ENCODE assay signal across 22 cellular contexts in the genomic region with DNA sequence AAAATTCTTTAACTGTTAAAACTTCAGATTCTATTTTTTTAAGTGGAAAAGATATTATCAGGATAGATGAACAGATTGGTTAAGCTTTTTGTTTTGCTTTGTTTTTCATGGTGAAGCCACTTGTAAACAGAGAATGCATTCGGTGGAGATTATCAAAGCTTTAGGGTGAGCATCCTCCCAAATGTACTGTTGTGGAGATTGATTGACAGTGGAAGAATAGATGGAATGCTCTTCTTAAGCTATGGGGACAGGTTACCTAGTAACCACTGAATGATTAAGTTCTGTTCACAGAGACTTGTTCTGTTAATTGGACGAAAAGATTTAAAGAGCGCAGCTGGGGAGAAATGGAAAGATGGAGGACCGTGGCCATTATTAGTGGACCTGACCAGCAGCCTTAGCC. TPM values are rescaled to one million over a fixed set of nuclear protein-coding genes. Genes with fewer than 3 reads are reported as not detected.
DNase-seq lines count a peak whose midpoint lies in the region; ATAC-seq, FAIRE-seq and TF ChIP-seq lines count a peak whose summit lies in the region.
"Had no signal": no experiment of that assay in that cellular context is flagged by ENCODE, and none has a peak within 500 bp of the region (broad histone marks: within the 10 kb centered on the region; RNA-seq: fewer than 3 reads in every experiment).

No MANE protein-coding gene starts in this region.

- no peaks in the 10 kb centered on the region for H4K20me1 ChIP-seq in GM23338 (replicated peaks; ENCODE audit: insufficient read depth)
- no peaks in the 10 kb centered on the region for H4K20me1 ChIP-seq in H1 (replicated peaks in 1 of 2; ENCODE audit: control insufficient read depth in 1 of 2, insufficient read depth in 2 of 2, low read length in 2 of 2)
- H4K20me1 ChIP-seq: BLaER1 treated with 17β-estradiol and CSF1 and Interleukin-3, amounts not matched to agents 10 nM and 100 nM had no signal

- H3K27ac ChIP-seq in GM23338 (ENCODE audit: low read depth) (no peak overlapping the region), HUES6 (ENCODE audit: low read depth, low read length) (peak overlapping the region; percentile 86), H1 (ENCODE audit: low read depth, low read length) (no peak overlapping the region), neuronal stem cell (replicated peaks; ENCODE audit: low read length) (peak overlapping the region; percentile 86)
- H3K27ac ChIP-seq: BLaER1 treated with 17β-estradiol and CSF1 and Interleukin-3, amounts not matched to agents 10 nM and 100 nM; HL-60 had no signal

- no peaks in the 10 kb centered on the region for H3K36me3 Mint-ChIP-seq in GM23338 (ENCODE audit: low read depth)
- H3K36me3 Mint-ChIP-seq: CD8-positive, alpha-beta T cell had no signal

- H3K36me3 ChIP-seq in GM23338 (ENCODE audit: insufficient read depth) (no peaks in the 10 kb centered on the region), HUES6 (ENCODE audit: control insufficient read depth, insufficient read depth, low read length) (no peaks in the 10 kb centered on the region), H1 (ENCODE audit: control insufficient read depth in 2 of 4, insufficient read depth in 4 of 4, low read length in 3 of 4) (no peaks in the 10 kb centered on the region), neuronal stem cell (replicated peaks in 1 of 2; ENCODE audit: control insufficient read depth in 2 of 2, insufficient read depth in 2 of 2, low read length in 2 of 2) (no peaks in the 10 kb centered on the region), BE2C (no peaks in the 10 kb centered on the region)

- H3K18ac ChIP-seq in H1 (ENCODE audit: extremely low read depth, low read length) (no peak overlapping the region), neuronal stem cell (ENCODE audit: low read length) (no peak overlapping the region)

- POLR2A ChIA-PET in H1 (lab: Charles Lee; ENCODE audit: partially characterized antibody) = interaction anchor here (1.0 to 1.5 kb wide), 2 partner anchors 25 to 40 kb away, joined by 3 read pairs; no protein-coding TSS in a partner anchor

- no peaks in the 10 kb centered on the region for H3K79me1 ChIP-seq in H1 (ENCODE audit: low read depth, low read length)
- no peaks in the 10 kb centered on the region for H3K79me1 ChIP-seq in neuronal stem cell (ENCODE audit: low read depth, low read length)

- TF ChIP-seq CTCF in GM23338 (conservative IDR thresholded peaks at IDR 0.05; ENCODE audit: low read depth in 2 of 2) (no peak), H1 (IDR thresholded peaks at IDR 0.05; ENCODE audit: control extremely low read depth in 1 of 3, insufficient read depth in 1 of 3, low read depth in 1 of 3, low read length in 3 of 3) (no peak), BE2C (IDR thresholded peaks at IDR 0.05; ENCODE audit: low read depth, low read length) (no peak)

- H3K4me3 ChIP-seq in GM23338 = no peak overlapping the region
- H3K4me3 ChIP-seq in HUES6 (ENCODE audit: low read depth, low read length) = no peak overlapping the region
- no peak overlapping the region for H3K4me3 ChIP-seq in H1 (ENCODE audit: extremely low read depth in 1 of 4, insufficient read depth in 2 of 4, low read depth in 3 of 4, low read length in 4 of 4)
- no peak overlapping the region for H3K4me3 ChIP-seq in neuronal stem cell (ENCODE audit: low read length in 2 of 2)
- H3K4me3 ChIP-seq in BE2C (ENCODE audit: low read depth, low read length) = no peak overlapping the region
- H3K4me3 ChIP-seq: BLaER1 treated with 17β-estradiol and CSF1 and Interleukin-3, amounts not matched to agents 10 nM and 100 nM; GM12878 had no signal

- H2BK15ac ChIP-seq in H1 (ENCODE audit: low read length) (no peak overlapping the region), neuronal stem cell (ENCODE audit: low read length) (no peak overlapping the region)

- no peak overlapping the region for H2AFZ ChIP-seq in GM23338
- no peak overlapping the region for H2AFZ ChIP-seq in H1 (ENCODE audit: low read length)
- peak overlapping the region; percentile 8 for H2AFZ ChIP-seq in neuronal stem cell (ENCODE audit: low read length)

- TF ChIP-seq RAD21 in H1 (IDR thresholded peaks at IDR 0.05 in 1 of 2, conservative IDR thresholded peaks at IDR 0.05 in 1 of 2; ENCODE audit: low read depth in 2 of 2, low read length in 2 of 2) = no peak

- no peak overlapping the region for H3K4me3 Mint-ChIP-seq in GM23338
- H3K4me3 Mint-ChIP-seq: CD8-positive, alpha-beta T cell; HFFc6; IgD-negative memory B cell had no signal

- 0 out of 2 replicates have a peak, but pooled peaks cover 6% of the 10 kb centered on the region for H3K9me3 ChIP-seq in HUES6 (ENCODE audit: control insufficient read depth, insufficient read depth, low read depth, low read length)
- no peaks in the 10 kb centered on the region for H3K9me3 ChIP-seq in H1 (ENCODE audit: insufficient read depth in 2 of 2, low read depth in 1 of 2, low read length in 1 of 2)
- peaks cover 0 to 4% of the 10 kb centered on the region in 2 donors for H3K9me3 ChIP-seq in neuronal stem cell (replicated peaks in 1 of 2; ENCODE audit: control insufficient read depth in 2 of 2, insufficient read depth in 1 of 2, low read depth in 1 of 2, low read length in 2 of 2)
- H3K9me3 ChIP-seq in BE2C = no peaks in the 10 kb centered on the region

- H2BK5ac ChIP-seq in H1 (ENCODE audit: low read depth, low read length) = no peak overlapping the region
- H2BK5ac ChIP-seq in neuronal stem cell (ENCODE audit: low read length) = no peak overlapping the region

- no peak for TF ChIP-seq POLR2A in H1 (IDR thresholded peaks at IDR 0.05; ENCODE audit: control extremely low read depth in 1 of 2, low read depth in 2 of 2, low read length in 2 of 2)

- H3K23me2 ChIP-seq in H1 (ENCODE audit: low read depth, low read length) = no peaks in the 10 kb centered on the region

- no peak for TF ChIP-seq EP300 in H1 (IDR thresholded peaks at IDR 0.05; ENCODE audit: borderline replicate concordance in 1 of 2, low read depth in 2 of 2, low read length in 2 of 2)

- H3K9me2 ChIP-seq in GM23338 (ENCODE audit: insufficient read depth) = no peaks in the 10 kb centered on the region; the same call in 1 of the 2 replicates

- H2AK5ac ChIP-seq in H1 (ENCODE audit: low read depth, low read length) (no peak overlapping the region), neuronal stem cell (ENCODE audit: low read depth, low read length) (no peak overlapping the region)

- H3K4me1 ChIP-seq in GM23338 (ENCODE audit: insufficient read depth) (peaks cover 48% of the 10 kb centered on the region), HUES6 (ENCODE audit: control insufficient read depth, insufficient read depth, low read length) (peaks cover 37% of the 10 kb centered on the region), H1 (replicated peaks in 1 of 4; ENCODE audit: control insufficient read depth in 3 of 4, insufficient read depth in 4 of 4, low read length in 3 of 4) (peaks cover 0 to 17% (median 9%) of the 10 kb centered on the region in 4 experiments; a peak in 5 of 7 replicates), neuronal stem cell (ENCODE audit: control insufficient read depth in 2 of 2, insufficient read depth in 1 of 2, low read depth in 1 of 2, low read length in 2 of 2) (peaks cover 22 to 40% of the 10 kb centered on the region in 2 donors), BE2C (no peaks in the 10 kb centered on the region)

- H4K91ac ChIP-seq in H1 (replicated peaks; ENCODE audit: insufficient read length, low read length) = no peak overlapping the region
- H4K91ac ChIP-seq in neuronal stem cell (ENCODE audit: low read depth, low read length, poor library complexity) = no peak overlapping the region

- H3F3A ChIP-seq in GM23338 (replicated peaks; ENCODE audit: low read depth) = no peaks in the 10 kb centered on the region

- no peak overlapping the region for H3K23ac ChIP-seq in H1 (ENCODE audit: insufficient read length)
- no peak overlapping the region for H3K23ac ChIP-seq in neuronal stem cell (ENCODE audit: low read depth, low read length, poor library complexity)

- CTCF ChIA-PET in H1 (lab: Charles Lee; ENCODE audit: partially characterized antibody) = interaction anchor here (0.6 to 2.5 kb wide), 5 partner anchors 10 to 189 kb away, joined by 3 to 13 read pairs (median 3); no protein-coding TSS in a partner anchor

- H3K27me3 Mint-ChIP-seq in GM23338 (ENCODE audit: insufficient read depth, low read depth, poor library complexity) = peaks cover 2% of the 10 kb centered on the region

- H3K4me1 Mint-ChIP-seq in GM23338 = peaks cover 49% of the 10 kb centered on the region

- no peak overlapping the region for H2BK12ac ChIP-seq in H1 (ENCODE audit: low read depth, low read length)
- no peak overlapping the region for H2BK12ac ChIP-seq in neuronal stem cell (ENCODE audit: low read length)

- no peak overlapping the region for H3K27ac Mint-ChIP-seq in GM23338
- H3K27ac Mint-ChIP-seq: CD8-positive, alpha-beta T cell; HFFc6 had no signal

- no peak overlapping the region for H2BK120ac ChIP-seq in H1 (replicated peaks; ENCODE audit: low read depth, low read length)
- H2BK120ac ChIP-seq in neuronal stem cell (ENCODE audit: low read depth, low read length) = no peak overlapping the region

- H3K4ac ChIP-seq in H1 (replicated peaks; ENCODE audit: insufficient read length, low read depth, low read length) = no peak overlapping the region
- H3K4ac ChIP-seq in neuronal stem cell (ENCODE audit: low read length) = no peak overlapping the region

- H2BK20ac ChIP-seq in H1 (ENCODE audit: low read length) = 0 out of 2 replicates have a peak overlapping the region, but pooled peaks have one; percentile 27

- no peaks in the 10 kb centered on the region for H3K9me3 Mint-ChIP-seq in GM23338
- H3K9me3 Mint-ChIP-seq: HFFc6 had no signal

- no peak overlapping the region for H3K56ac ChIP-seq in H1 (replicated peaks; ENCODE audit: insufficient read length, low read depth, low read length)

- FAIRE-seq in H1 (lab: Jason Lieb, UNC) = no peak
- FAIRE-seq: GM12878, HepG2 had no signal

- H4K8ac ChIP-seq in H1 (ENCODE audit: extremely low read depth, insufficient read depth, low read length) (no peak overlapping the region), neuronal stem cell (ENCODE audit: low read depth, low read length) (no peak overlapping the region)

- H3K14ac ChIP-seq in H1 (ENCODE audit: insufficient read length) (no peak overlapping the region), neuronal stem cell (ENCODE audit: low read length) (no peak overlapping the region)

- WGBS in H1 (ENCODE audit: extremely low coverage in 1 of 2, insufficient coverage in 1 of 2, insufficient read length in 1 of 2, insufficient replicate concordance in 2 of 2, low coverage in 1 of 2, low lambda C conversion rate in 2 of 2, missing lambda C conversion rate in 1 of 2), 2 experiments = 90% methylated on average over 4 of the region's 4 CpGs; no CpG with 5 or more reads in 1 of the 2 experiments
- WGBS in neuronal stem cell (ENCODE audit: extremely low coverage in 2 of 2, insufficient read length in 2 of 2, insufficient replicate concordance in 1 of 2), 2 donors = no CpG with 5 or more reads among the region's 4 CpGs

- H3K4me2 ChIP-seq in GM23338 (peak overlapping the region; percentile 35; the same call in 1 of the 2 replicates), H1 (ENCODE audit: insufficient read depth in 1 of 2, low read depth in 2 of 2, low read length in 2 of 2) (no peak overlapping the region), neuronal stem cell (ENCODE audit: insufficient read depth, low read length, poor library complexity, severe bottlenecking) (no peak overlapping the region)
- H3K4me2 ChIP-seq: BLaER1 treated with 17β-estradiol and CSF1 and Interleukin-3, amounts not matched to agents 10 nM and 100 nM had no signal

- H3K27me3 ChIP-seq in GM23338 (ENCODE audit: insufficient read depth) (no peaks in the 10 kb centered on the region), HUES6 (ENCODE audit: control insufficient read depth, insufficient read depth, low read length) (no peaks in the 10 kb centered on the region), H1 (replicated peaks in 1 of 4; ENCODE audit: control insufficient read depth in 3 of 4, extremely low read depth in 1 of 4, insufficient read depth in 3 of 4, low read length in 3 of 4) (no peaks in the 10 kb centered on the region), neuronal stem cell (ENCODE audit: control insufficient read depth in 3 of 3, insufficient read depth in 3 of 3, low read depth in 1 of 3, low read length in 3 of 3) (no peaks in the 10 kb centered on the region), BE2C (peaks cover 2% of the 10 kb centered on the region; the same call in 1 of the 2 replicates)
- H3K27me3 ChIP-seq: BLaER1 treated with 17β-estradiol and CSF1 and Interleukin-3, amounts not matched to agents 10 nM and 100 nM had no signal

- DNase-seq in GM23338 (ENCODE audit: low spot score) = peak; percentile 2
- DNase-seq in H1 (ENCODE audit: low read depth in 1 of 2, low spot score in 2 of 2) = no peak
- peak; percentile 86 for DNase-seq in neuronal stem cell (ENCODE audit: low spot score)
- no peak for DNase-seq in NCI-H774 (lab: John Stamatoyannopoulos, UW)
- no peak for DNase-seq in BE2C
- no peak for DNase-seq in Kasumi-1 (lab: John Stamatoyannopoulos, UW)
- DNase-seq: 8988T; Calu3; CD8-positive, alpha-beta T cell; DMS79 treated with DMSO at 0.1 percent for 48 hours; GF-D8; HCEC 1CT; HFFc6 had no signal

- no peak overlapping the region for H4K5ac ChIP-seq in H1 (ENCODE audit: insufficient read length, low read depth, low read length)

- H3K79me2 ChIP-seq in GM23338 (replicated peaks; ENCODE audit: insufficient read depth) (no peaks in the 10 kb centered on the region), H1 (ENCODE audit: control insufficient read depth in 1 of 2, insufficient read depth in 2 of 2, low read length in 2 of 2) (no peaks in the 10 kb centered on the region)

- H3K9ac ChIP-seq in HUES6 (ENCODE audit: low read length) (no peak overlapping the region), H1 (replicated peaks in 1 of 4; ENCODE audit: extremely low read depth in 1 of 4, low read depth in 3 of 4, low read length in 3 of 4) (no peak overlapping the region), neuronal stem cell (ENCODE audit: low read depth, low read length, poor library complexity) (no peak overlapping the region)
- H3K9ac ChIP-seq: BLaER1 treated with 17β-estradiol and CSF1 and Interleukin-3, amounts not matched to agents 10 nM and 100 nM had no signal

- ATAC-seq in GM23338 = no peak
- ATAC-seq: CD8-positive, alpha-beta T cell; GM12878; HepG2 had no signal

RNA-seq across cellular contexts. Expression of a gene that starts 21.8 kb away (rescaled TPM):
- 11.7 and 16.5 TPM in 2 replicates for total RNA-seq in GM23338 (2014; rRNA removed; shearing (Covaris generic))
- polyA plus RNA-seq in GM23338 (2016; fragmentation: Nextera tagmentation; extraction: Ambion mirVana) (15.2 and 17.8 TPM in 2 replicates), H1 (2011; rRNA removed) (2.7 and 3.8 TPM in 2 replicates)
- total RNA-seq in H1 (2021; fragmentation: NEBNext Ultra II Directional; extraction: Animal tissue kit (Norgen Biotek cat#: 25700)) = 6.0 and 6.7 TPM in 2 replicates
- polyA plus RNA-seq in H1 (2011; cell fraction: cytosol; rRNA removed) = 5.1 TPM
- 7.9 TPM for polyA plus RNA-seq in H1 (2011; cell fraction: nucleus; rRNA removed)
- 5.0 to 8.8 TPM (median 5.2 TPM) in 4 replicates for polyA plus RNA-seq in H1 (2012, experiment 1 of 2)
- 0.47 TPM for polyA plus RNA-seq in H1 (2012, experiment 2 of 2)
- polyA plus RNA-seq in H1 (2013, experiment 1 of 2) = 7.0 TPM
- polyA plus RNA-seq in H1 (2013, experiment 2 of 2) = 7.1 TPM
- polyA minus RNA-seq in H1 (2011; rRNA and poly(A)+ RNA removed) = 6.2 and 8.3 TPM in 2 replicates
- 3.4 TPM for polyA minus RNA-seq in H1 (2011; cell fraction: cytosol; rRNA and poly(A)+ RNA removed)
- polyA minus RNA-seq in H1 (2011; cell fraction: nucleus; rRNA and poly(A)+ RNA removed) = 29.7 TPM
- polyA plus RNA-seq in neuronal stem cell (2013, experiment 1 of 2) = 33.4 TPM
- 34.1 TPM for polyA plus RNA-seq in neuronal stem cell (2013, experiment 2 of 2)
- 8.1 TPM for polyA plus RNA-seq in BE2C (2012; ENCODE audit: insufficient read depth, insufficient read length, low read depth)

RNA-seq across cellular contexts. Expression of a gene that starts 40.6 kb away (rescaled TPM):
- total RNA-seq in GM23338 (2014; rRNA removed; shearing (Covaris generic)) = 1.0 TPM in 2 replicates
- 0.07 and 0.29 TPM in 2 replicates for polyA plus RNA-seq in GM23338 (2016; fragmentation: Nextera tagmentation; extraction: Ambion mirVana)
- total RNA-seq in H1 (2021; fragmentation: NEBNext Ultra II Directional; extraction: Animal tissue kit (Norgen Biotek cat#: 25700)) = 0.63 and 0.94 TPM in 2 replicates
- 0.45 and 0.52 TPM in 2 replicates for polyA plus RNA-seq in H1 (2011; rRNA removed)
- polyA plus RNA-seq in H1 (2011; cell fraction: cytosol; rRNA removed) = 0.80 TPM
- 1.7 TPM for polyA plus RNA-seq in H1 (2011; cell fraction: nucleus; rRNA removed)
- 0.73 to 1.0 TPM (median 0.83 TPM) in 4 replicates for polyA plus RNA-seq in H1 (2012, experiment 1 of 2)
- 0.17 TPM for polyA plus RNA-seq in H1 (2012, experiment 2 of 2)
- polyA plus RNA-seq in H1 (2013, experiment 1 of 2) = 0.59 TPM
- polyA plus RNA-seq in H1 (2013, experiment 2 of 2) = 0.94 TPM
- 1.4 and 3.0 TPM in 2 replicates for polyA minus RNA-seq in H1 (2011; rRNA and poly(A)+ RNA removed)
- 1.5 TPM for polyA minus RNA-seq in H1 (2011; cell fraction: cytosol; rRNA and poly(A)+ RNA removed)
- 1.5 TPM for polyA minus RNA-seq in H1 (2011; cell fraction: nucleus; rRNA and poly(A)+ RNA removed)
- polyA plus RNA-seq in neuronal stem cell (2013, experiment 1 of 2) = 9.4 TPM
- 10.0 TPM for polyA plus RNA-seq in neuronal stem cell (2013, experiment 2 of 2)
- 0.31 TPM for polyA plus RNA-seq in BE2C (2012; ENCODE audit: insufficient read depth, insufficient read length, low read depth)
- total RNA-seq: A673; Calu3; CD8-positive, alpha-beta T cell; HepG2; HFFc6; HT1080 had no signal
- polyA plus RNA-seq: AG04450, HepG2, IgD-negative memory B cell had no signal

Comparison
In these comparisons a context has a peak if more than half of its experiments do, and no peak if none do; other contexts are left out.
1. DNase-seq: peak in GM23338 (single experiment) and neuronal stem cell (single experiment); none in H1 (0 of 2), NCI-H774 (single experiment), BE2C (single experiment) and Kasumi-1 (0 of 2).
2. H3K27ac ChIP-seq: peak in HUES6 (single experiment) and neuronal stem cell (single experiment); none in GM23338 (single experiment) and H1 (single experiment).